Comparison of ENCODE assay signal across 33 cellular contexts in genomic region chr3:72212396-72212795, GRCh38.
DNase-seq lines count a peak whose midpoint lies in the region; ATAC-seq, FAIRE-seq and TF ChIP-seq lines count a peak whose summit lies in the region.
"Had no signal": no experiment of that assay in that cellular context is flagged by ENCODE, and none has a peak within 500 bp of the region (broad histone marks: within the 10 kb centered on the region; RNA-seq: fewer than 3 reads in every experiment).

No MANE protein-coding gene starts in this region.

- 67% methylated on average over 4 of the region's 4 CpGs for WGBS in K562 (ENCODE audit: insufficient coverage, low coverage, missing lambda C conversion rate)
- 56 to 60% methylated on average over 4 of the region's 4 CpGs for WGBS in body of pancreas, 2 donors

- no peak overlapping the region for H3K9ac ChIP-seq in K562 (ENCODE audit: insufficient read depth in 1 of 2, low read depth in 2 of 2, low read length in 2 of 2)
- H3K9ac ChIP-seq: BLaER1; BLaER1 treated with 17β-estradiol and CSF1 and Interleukin-3, amounts not matched to agents 10 nM and 100 nM had no signal

- H3K27ac ChIP-seq in K562 (ENCODE audit: extremely low read depth, low read depth, low read length) (no peak overlapping the region), body of pancreas (no peak overlapping the region)
- H3K27ac ChIP-seq: 22Rv1; A549; BLaER1; BLaER1 treated with 17β-estradiol and CSF1 and Interleukin-3, amounts not matched to agents 10 nM and 100 nM; C4-2B had no signal

- H3K4me2 ChIP-seq in K562 (ENCODE audit: insufficient read depth, low read length), result no peak overlapping the region
- H3K4me2 ChIP-seq: A549, BLaER1 had no signal

- H3K27me3 ChIP-seq in HAP-1 (ENCODE audit: low read depth), result no peaks in the 10 kb centered on the region
- no peaks in the 10 kb centered on the region for H3K27me3 ChIP-seq in K562 (ENCODE audit: control insufficient read depth in 2 of 2, insufficient read depth in 2 of 2, low read length in 2 of 2)
- no peaks in the 10 kb centered on the region for H3K27me3 ChIP-seq in body of pancreas
- H3K27me3 ChIP-seq: BE2C; BLaER1; BLaER1 treated with 17β-estradiol and CSF1 and Interleukin-3, amounts not matched to agents 10 nM and 100 nM had no signal

- peaks cover 17% of the 10 kb centered on the region for H3K4me1 ChIP-seq in HAP-1
- H3K4me1 ChIP-seq in K562 (replicated peaks in 1 of 2; ENCODE audit: control insufficient read depth in 2 of 2, insufficient read depth in 2 of 2, low read length in 2 of 2), result peaks cover 0 to 33% of the 10 kb centered on the region in 2 experiments; a peak in 3 of 5 replicates
- H3K4me1 ChIP-seq in body of pancreas, result no peaks in the 10 kb centered on the region
- H3K4me1 ChIP-seq: A549, BE2C, Caco-2 had no signal

- intact Hi-C loops in K562 (cut with micrococcal nuclease) (no loop called here), body of pancreas (cut with DNase I) (no loop called here)

- no peak for TF ChIP-seq RAD21 in K562 (CRISPR knock-in tag; conservative IDR thresholded peaks at IDR 0.05 in 1 of 2, IDR thresholded peaks at IDR 0.05 in 1 of 2)

- H3K9me3 ChIP-seq in HAP-1 (no peaks in the 10 kb centered on the region), K562 (replicated peaks; ENCODE audit: control insufficient read depth, insufficient read depth, low read depth, low read length) (no peaks in the 10 kb centered on the region), body of pancreas (no peaks in the 10 kb centered on the region)
- H3K9me3 ChIP-seq: A549, BE2C, Caco-2 had no signal

- TF ChIP-seq EP300 in K562 (IDR thresholded peaks at IDR 0.05; ENCODE audit: low read length), result no peak

- POLR2A ChIA-PET in K562 (lab: Yijun Ruan, JAX), result no interaction called here

- no peaks in the 10 kb centered on the region for H3K79me2 ChIP-seq in K562 (ENCODE audit: control insufficient read depth, insufficient read depth, low read length)

- TF ChIP-seq POLR2A in K562 (conservative IDR thresholded peaks at IDR 0.05), result no peak
- TF ChIP-seq POLR2A in body of pancreas (IDR thresholded peaks at IDR 0.05), result no peak

- H3K36me3 ChIP-seq in HAP-1 (replicated peaks), result no peaks in the 10 kb centered on the region
- H3K36me3 ChIP-seq in K562 (ENCODE audit: control insufficient read depth, insufficient read depth, low read length), result no peaks in the 10 kb centered on the region
- H3K36me3 ChIP-seq in body of pancreas (replicated peaks in 1 of 2; ENCODE audit: insufficient read depth in 1 of 2, low read depth in 2 of 2), result no peaks in the 10 kb centered on the region
- H3K36me3 ChIP-seq: BE2C; BLaER1; BLaER1 treated with 17β-estradiol and CSF1 and Interleukin-3, amounts not matched to agents 10 nM and 100 nM had no signal

- H3K4me3 ChIP-seq in HAP-1, result no peak overlapping the region
- H3K4me3 ChIP-seq in K562, result no peak overlapping the region
- no peak overlapping the region for H3K4me3 ChIP-seq in body of pancreas
- H3K4me3 ChIP-seq: A549; BLaER1; BLaER1 treated with 17β-estradiol and CSF1 and Interleukin-3, amounts not matched to agents 10 nM and 100 nM had no signal

- CTCF ChIA-PET in K562 (lab: Yijun Ruan, JAX; ENCODE audit: low intra/inter-chr PET ratio), result no interaction called here

- BruUV-seq in K562 (replicated peaks; lab: Mats Ljungman, UMichigan), result no TSS peak

- no peaks in the 10 kb centered on the region for H4K20me1 ChIP-seq in K562 (replicated peaks; ENCODE audit: control insufficient read depth, insufficient read depth, low read length)
- H4K20me1 ChIP-seq: BLaER1; BLaER1 treated with 17β-estradiol and CSF1 and Interleukin-3, amounts not matched to agents 10 nM and 100 nM had no signal

- DNase-seq in COLO829 (ENCODE audit: low spot score), result peak; percentile 70
- DNase-seq in HAP-1 (ENCODE audit: low spot score in 2 of 2), result peak; percentile 20 to 91
- DNase-seq in K562 (ENCODE audit: extremely low read depth in 1 of 4, low spot score in 3 of 4), result no peak
- no peak for DNase-seq in body of pancreas
- no peak for DNase-seq in activated CD4-positive, alpha-beta T cell treated with anti-CD3 and anti-CD28 coated beads, Interleukin-2, amount 50 U/mL, for 1 hour
- DNase-seq: 8988T; ACHN; AML-193; BE2C; C1 segment of cervical spinal cord; Caco-2; Calu3; CD4-positive, alpha-beta memory T cell; CD4-positive, alpha-beta T cell; CD4-positive, CD25-positive, alpha-beta regulatory T cell; CD8-positive, alpha-beta memory T cell; CD8-positive, alpha-beta T cell; COR-L47; DMS 273 treated with DMSO at 0.1 percent for 48 hours; DMS153; DMS53; DMS79; DMS79 treated with DMSO at 0.1 percent for 48 hours; DND-41; EL had no signal

- peak overlapping the region; percentile 63; the same call in 1 of the 2 replicates for H2AFZ ChIP-seq in K562 (ENCODE audit: low read depth, low read length)

- in situ Hi-C loops in HAP-1 (cut with MboI; ENCODE audit: low sequenced_read_pairs), result no loop called here
- in situ Hi-C loops in K562 (cut with MboI), result no loop called here

- H3K9me1 ChIP-seq in K562 (ENCODE audit: control insufficient read depth, insufficient read depth, low read length), result no peaks in the 10 kb centered on the region

- no peak for FAIRE-seq in K562 (lab: Jason Lieb, UNC)
- FAIRE-seq: A204.1, A549, D721Med had no signal

- TF ChIP-seq CTCF in K562 (IDR thresholded peaks at IDR 0.05 in 2 of 3, conservative IDR thresholded peaks at IDR 0.05 in 1 of 3; ENCODE audit: insufficient read depth in 2 of 3, low read depth in 1 of 3, low read length in 3 of 3) (no peak), body of pancreas (IDR thresholded peaks at IDR 0.05) (no peak)

- ATAC-seq in K562 (no peak), GM21576 (IDR thresholded peaks at IDR 0.05; ENCODE audit: unreplicated experiment) (no peak), body of pancreas (no peak)
- ATAC-seq: A549; CD8-positive, alpha-beta T cell had no signal

TF ChIP-seq in K562, 482 proteins besides CTCF, POLR2A, EP300 and RAD21:
- TF ChIP-seq PATZ1 (CRISPR knock-in tag; IDR thresholded peaks at IDR 0.05; ENCODE audit: borderline replicate concordance) (no peak), SMAD4 (CRISPR knock-in tag; conservative IDR thresholded peaks at IDR 0.05) (no peak), JUNB (CRISPR knock-in tag; conservative IDR thresholded peaks at IDR 0.05) (no peak), E4F1 (CRISPR knock-in tag; IDR thresholded peaks at IDR 0.05; ENCODE audit: borderline replicate concordance) (no peak), MCM5 (IDR thresholded peaks at IDR 0.05; ENCODE audit: low read depth) (no peak), GTF3C2 (IDR thresholded peaks at IDR 0.05; ENCODE audit: borderline replicate concordance, extremely low read depth, insufficient read length) (no peak), NFATC3 (IDR thresholded peaks at IDR 0.05) (no peak)

Comparison
In these comparisons a context has a peak if more than half of its experiments do, and no peak if none do; other contexts are left out.
1. DNase-seq: peak in COLO829 (single experiment) and HAP-1 (2 of 2); none in K562 (0 of 4), body of pancreas (0 of 4) and activated CD4-positive, alpha-beta T cell treated with anti-CD3 and anti-CD28 coated beads, Interleukin-2, amount 50 U/mL, for 1 hour (single experiment).